In genomic region chr4:98506462-98507132, GRCh38 we compare ENCODE assay signal across 8 cellular contexts.
DNase-seq lines count a peak whose midpoint lies in the region; ATAC-seq and TF ChIP-seq lines count a peak whose summit lies in the region.

No MANE protein-coding gene starts in this region.

- H3K27me3 ChIP-seq in DND-41 (ENCODE audit: insufficient read depth, low read length, poor library complexity) (no peaks in the 10 kb centered on the region), mesendoderm (ENCODE audit: insufficient read depth, low read length, poor library complexity) (no peaks in the 10 kb centered on the region)

- no peak overlapping the region for H2BK15ac ChIP-seq in mesendoderm (replicated peaks; ENCODE audit: low read depth)

- no peak overlapping the region for H2BK5ac ChIP-seq in mesendoderm (ENCODE audit: low read length)

- no peaks in the 10 kb centered on the region for H3K9me3 ChIP-seq in DND-41 (ENCODE audit: insufficient read depth, low read length, severe bottlenecking)

- no CpG with 5 or more reads among the region's 5 CpGs for WGBS in mesendoderm (ENCODE audit: extremely low coverage, insufficient coverage, low lambda C conversion rate)

- H3K18ac ChIP-seq in mesendoderm (ENCODE audit: low read length), result no peak overlapping the region

- H3K4me2 ChIP-seq in DND-41 (ENCODE audit: insufficient read depth, low read length) (no peak overlapping the region), mesendoderm (ENCODE audit: low read length) (no peak overlapping the region)

- H2AFZ ChIP-seq in DND-41 (ENCODE audit: low read depth, low read length), result no peak overlapping the region

- H3K36me3 ChIP-seq in DND-41 (ENCODE audit: insufficient read depth, low read length) (no peaks in the 10 kb centered on the region), mesendoderm (ENCODE audit: control insufficient read depth, insufficient read depth, low read length) (no peaks in the 10 kb centered on the region)

- H4K8ac ChIP-seq in mesendoderm (ENCODE audit: low read depth, low read length), result no peak overlapping the region

- H2BK120ac ChIP-seq in mesendoderm (ENCODE audit: low read depth, low read length), result no peak overlapping the region

- H3K4ac ChIP-seq in mesendoderm (ENCODE audit: low read depth, low read length), result no peak overlapping the region

- TF ChIP-seq CTCF in DND-41 (IDR thresholded peaks at IDR 0.05; ENCODE audit: borderline replicate concordance, extremely low read depth, low read length, poor library complexity, severe bottlenecking), result peak; percentile 32
- TF ChIP-seq CTCF in LNCAP (IDR thresholded peaks at IDR 0.05), result peak; percentile 35; the same call in 1 of the 2 replicates
- peak; percentile 17 for TF ChIP-seq CTCF in cardiac fibroblast (IDR thresholded peaks at IDR 0.05; ENCODE audit: low read depth, low read length)

- DNase-seq in DND-41, result no peak
- DNase-seq in cardiac fibroblast (ENCODE audit: low read depth in 2 of 2), result no peak
- DNase-seq in mesendoderm, result peak; percentile 65
- DNase-seq in NCI-H1417 treated with DMSO at 0.1 percent for 48 hours (lab: John Stamatoyannopoulos, UW), result no peak
- DNase-seq in T-helper 9 cell, result no peak
- DNase-seq in CD1c-positive myeloid dendritic cell (ENCODE audit: extremely low spot score), result no peak
- DNase-seq in NCI-H2029 treated with DMSO at 0.1 percent for 48 hours (lab: John Stamatoyannopoulos, UW), result no peak

- peaks cover 20% of the 10 kb centered on the region for H3K4me1 ChIP-seq in DND-41 (ENCODE audit: insufficient read depth, low read length)
- H3K4me1 ChIP-seq in mesendoderm (ENCODE audit: control insufficient read depth, low read depth, low read length), result no peaks in the 10 kb centered on the region

- ATAC-seq in DND-41 (ENCODE audit: insufficient read depth, low read depth), result no peak

- H3K79me1 ChIP-seq in mesendoderm (ENCODE audit: low read length), result no peaks in the 10 kb centered on the region

- no peak overlapping the region for H3K23ac ChIP-seq in mesendoderm (ENCODE audit: low read length)

- H3K27ac ChIP-seq in DND-41 (ENCODE audit: low read length) (no peak overlapping the region), mesendoderm (ENCODE audit: low read depth, low read length) (no peak overlapping the region)

- no peak overlapping the region for H2AK5ac ChIP-seq in mesendoderm (ENCODE audit: low read length)

- H3K56ac ChIP-seq in mesendoderm (ENCODE audit: low read length), result no peak overlapping the region

- H3K9ac ChIP-seq in DND-41 (ENCODE audit: low read depth, low read length) (no peak overlapping the region), mesendoderm (ENCODE audit: low read length) (no peak overlapping the region)

- H3K4me3 ChIP-seq in DND-41 (ENCODE audit: low read depth in 1 of 2, low read length in 2 of 2), result no peak overlapping the region
- H3K4me3 ChIP-seq in cardiac fibroblast (replicated peaks in 1 of 2; ENCODE audit: low read depth in 2 of 2, low read length in 2 of 2), result no peak overlapping the region
- H3K4me3 ChIP-seq in mesendoderm (ENCODE audit: low read length), result no peak overlapping the region

- no peaks in the 10 kb centered on the region for H4K20me1 ChIP-seq in DND-41 (ENCODE audit: insufficient read depth, low read length)

- H3K79me2 ChIP-seq in DND-41 (ENCODE audit: insufficient read depth, low read length) (no peaks in the 10 kb centered on the region), mesendoderm (ENCODE audit: control insufficient read depth, insufficient read depth, low read length) (no peaks in the 10 kb centered on the region)

- H4K5ac ChIP-seq in mesendoderm (ENCODE audit: low read length), result no peak overlapping the region
